19 cellular contexts compared by ENCODE assay signal in genomic region chr4:47373174-47373573, GRCh38.
DNase-seq lines count a peak whose midpoint lies in the region; ATAC-seq and TF ChIP-seq lines count a peak whose summit lies in the region.
"Had no signal": no experiment of that assay in that cellular context is flagged by ENCODE, and none has a peak within 500 bp of the region (broad histone marks: within the 10 kb centered on the region; RNA-seq: fewer than 3 reads in every experiment).

No MANE protein-coding gene starts in this region.

- no peak for TF ChIP-seq EP300 in ovary (IDR thresholded peaks at IDR 0.05)

- no peak for TF ChIP-seq POLR2A in ovary (IDR thresholded peaks at IDR 0.05)

- H3K27ac ChIP-seq in ovary, result no peak overlapping the region
- H3K27ac ChIP-seq: hepatocyte, testis had no signal

- H3K4me3 Mint-ChIP-seq in stimulated activated naive B cell treated with anti-CD40 and anti-IgM and Interleukin-4, amounts not matched to agents 10 μg/mL and 1 μg/mL and 100 μg/mL, for 72 hours, result no peak overlapping the region
- no peak overlapping the region for H3K4me3 Mint-ChIP-seq in progenitor cell of endocrine pancreas (ENCODE audit: low read depth)
- H3K4me3 Mint-ChIP-seq: B cell, naive B cell had no signal

- H3K27me3 Mint-ChIP-seq in stimulated activated naive B cell treated with anti-CD40 and anti-IgM and Interleukin-4, amounts not matched to agents 10 μg/mL and 1 μg/mL and 100 μg/mL, for 72 hours, result peaks cover 5 to 14% of the 10 kb centered on the region in 2 donors
- H3K27me3 Mint-ChIP-seq in progenitor cell of endocrine pancreas, result no peaks in the 10 kb centered on the region

- no peaks in the 10 kb centered on the region for H3K9me3 Mint-ChIP-seq in stimulated activated naive B cell treated with anti-CD40 and anti-IgM and Interleukin-4, amounts not matched to agents 10 μg/mL and 1 μg/mL and 100 μg/mL, for 72 hours
- H3K9me3 Mint-ChIP-seq in progenitor cell of endocrine pancreas (ENCODE audit: low read depth), result peaks cover 8% of the 10 kb centered on the region

- H3K27ac Mint-ChIP-seq in stimulated activated naive B cell treated with anti-CD40 and anti-IgM and Interleukin-4, amounts not matched to agents 10 μg/mL and 1 μg/mL and 100 μg/mL, for 72 hours, result no peak overlapping the region
- H3K27ac Mint-ChIP-seq in progenitor cell of endocrine pancreas, result no peak overlapping the region
- H3K27ac Mint-ChIP-seq: B cell had no signal

- peak; percentile 85 for DNase-seq in NOMO-1 treated with DMSO at 0.1 percent for 48 hours (lab: John Stamatoyannopoulos, UW; ENCODE audit: unreplicated experiment)
- DNase-seq in stimulated activated naive B cell treated with anti-CD40 and anti-IgM and Interleukin-4, amounts not matched to agents 10 μg/mL and 1 μg/mL and 100 μg/mL, for 72 hours, result no peak
- no peak for DNase-seq in progenitor cell of endocrine pancreas (ENCODE audit: low spot score, unreplicated experiment)
- DNase-seq in ovary, result no peak
- no peak for DNase-seq in DMS79 treated with DMSO at 0.1 percent for 48 hours (lab: John Stamatoyannopoulos, UW)
- DNase-seq: activated CD4-positive, alpha-beta T cell treated with anti-CD3 and anti-CD28 coated beads for 48 hours; activated CD8-positive, alpha-beta memory T cell treated with anti-CD3 and anti-CD28 coated beads, Interleukin-2, amount 50 U/mL, for 4 hours; anterior cingulate cortex; cerebellar nuclear complex; kidney; naive B cell; NCI-H1930; SHP77 treated with DMSO at 0.1 percent for 48 hours; stimulated activated CD4-positive, alpha-beta T cell treated with anti-CD3 and anti-CD28 coated beads, Interleukin-4, amount 100 ng/mL, for 1 hour; testis had no signal

- H3K27me3 ChIP-seq in ovary, result no peaks in the 10 kb centered on the region
- H3K27me3 ChIP-seq: hepatocyte, testis had no signal

- no peak overlapping the region for H3K4me3 ChIP-seq in ovary
- H3K4me3 ChIP-seq: hepatocyte, testis had no signal

- no peaks in the 10 kb centered on the region for H3K36me3 ChIP-seq in ovary

- intact Hi-C loops in ovary (cut with DNase I), result no loop called here

- H3K9me3 ChIP-seq in ovary, result peaks cover 0 to 3% of the 10 kb centered on the region in 2 donors
- H3K9me3 ChIP-seq: testis had no signal

- no peak for TF ChIP-seq CTCF in progenitor cell of endocrine pancreas (IDR thresholded peaks at IDR 0.05; ENCODE audit: unreplicated experiment)
- TF ChIP-seq CTCF in ovary (IDR thresholded peaks at IDR 0.05), result no peak

- ATAC-seq in GM19351 (IDR thresholded peaks at IDR 0.05; ENCODE audit: unreplicated experiment) (peak; percentile 86), HG03175 (IDR thresholded peaks at IDR 0.05; ENCODE audit: unreplicated experiment) (peak; percentile 71)
- ATAC-seq in stimulated activated naive B cell treated with anti-CD40 and anti-IgM and Interleukin-4, amounts not matched to agents 10 μg/mL and 1 μg/mL and 100 μg/mL, for 72 hours (replicated peaks), result peak; percentile 68 to 77

- peaks cover 2 to 8% of the 10 kb centered on the region in 2 donors for H3K4me1 Mint-ChIP-seq in stimulated activated naive B cell treated with anti-CD40 and anti-IgM and Interleukin-4, amounts not matched to agents 10 μg/mL and 1 μg/mL and 100 μg/mL, for 72 hours
- H3K4me1 Mint-ChIP-seq in progenitor cell of endocrine pancreas (ENCODE audit: low read depth), result no peaks in the 10 kb centered on the region
- H3K4me1 Mint-ChIP-seq: B cell, naive B cell had no signal

- H3K36me3 Mint-ChIP-seq in stimulated activated naive B cell treated with anti-CD40 and anti-IgM and Interleukin-4, amounts not matched to agents 10 μg/mL and 1 μg/mL and 100 μg/mL, for 72 hours, result no peaks in the 10 kb centered on the region
- H3K36me3 Mint-ChIP-seq in progenitor cell of endocrine pancreas (ENCODE audit: insufficient read depth), result no peaks in the 10 kb centered on the region
- H3K36me3 Mint-ChIP-seq: naive B cell had no signal

- H3K4me1 ChIP-seq in ovary (ENCODE audit: insufficient read depth), result no peaks in the 10 kb centered on the region
- H3K4me1 ChIP-seq: testis had no signal
